In the genomic region with DNA sequence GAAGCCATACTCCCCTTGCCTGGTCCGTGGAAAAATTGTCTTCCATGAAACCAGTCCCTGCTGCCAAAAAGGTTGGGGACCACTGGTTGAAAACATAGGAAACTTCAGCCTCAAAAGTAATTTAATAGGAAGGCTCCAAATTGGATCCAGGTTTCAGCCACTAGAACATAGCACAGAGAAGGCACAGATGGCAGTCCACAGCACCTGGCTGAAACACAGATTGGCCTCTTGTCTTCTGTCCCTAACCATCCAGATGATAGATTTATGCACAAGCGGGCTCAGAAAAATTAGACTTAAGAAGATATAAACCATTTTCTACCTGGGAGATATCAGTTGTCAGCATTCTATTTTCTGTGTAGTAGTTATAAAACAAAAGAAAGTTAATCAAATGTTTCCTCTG, we compare ENCODE assay signal across 9 cellular contexts.
"Had no signal": no experiment of that assay in that cellular context is flagged by ENCODE, and none has a peak within 500 bp of the region (broad histone marks: within the 10 kb centered on the region; RNA-seq: fewer than 3 reads in every experiment).

No MANE protein-coding gene starts in this region.

- H3K36me3 ChIP-seq: HAP-1 had no signal

- H3K4me3 ChIP-seq: GM23248, GM23338, HAP-1 had no signal

- ATAC-seq: GM23338, HCT116 had no signal

- DNase-seq: GM23248, GOT3, H7, H9, HCEC 1CT, HFFc6 had no signal

- H3K4me1 ChIP-seq: HAP-1 had no signal

- H3K9me3 ChIP-seq: HAP-1 had no signal

- H3K27ac ChIP-seq: GM23248 had no signal
